2 cellular contexts compared by ENCODE assay signal in genomic region chr5:139856694-139857093, GRCh38.
TF ChIP-seq lines count a peak whose summit lies in the region.

No MANE protein-coding gene starts in this region.

TF ChIP-seq in GM12891, 5 proteins besides CTCF, POLR2A, EP300 and RAD21:
- TF ChIP-seq TAF1 (IDR thresholded peaks at IDR 0.05; ENCODE audit: low read depth, low read length) (no peak), POLR2AphosphoS5 (IDR thresholded peaks at IDR 0.05; ENCODE audit: low read depth, low read length) (peak; percentile 57)

TF ChIP-seq in H1, 55 proteins besides CTCF, POLR2A, EP300 and RAD21:
- no peak for TF ChIP-seq SP1 (IDR thresholded peaks at IDR 0.05; ENCODE audit: low read depth, low read length)
- no peak for TF ChIP-seq ZNF274 (IDR thresholded peaks at IDR 0.05; ENCODE audit: borderline replicate concordance, extremely low read depth, low read length)
- no peak for TF ChIP-seq TAF1 (IDR thresholded peaks at IDR 0.05; ENCODE audit: low read depth, low read length)
- no peak for TF ChIP-seq SIRT6 (IDR thresholded peaks at IDR 0.05; ENCODE audit: low read length)
- no peak for TF ChIP-seq BCL11A (IDR thresholded peaks at IDR 0.05; ENCODE audit: low read depth in 2 of 2, low read length in 2 of 2)
- no peak for TF ChIP-seq CBX5 (IDR thresholded peaks at IDR 0.05; ENCODE audit: low read depth, low read length)
- TF ChIP-seq RNF2 (IDR thresholded peaks at IDR 0.05; ENCODE audit: borderline replicate concordance, low read depth, low read length, missing control alignments, poor library complexity, severe bottlenecking), result no peak
- TF ChIP-seq POLR2AphosphoS5 (IDR thresholded peaks at IDR 0.05; ENCODE audit: low read depth, low read length), result no peak
- TF ChIP-seq MAFK (IDR thresholded peaks at IDR 0.05; ENCODE audit: low read depth, low read length), result no peak
- no peak for TF ChIP-seq USF2 (IDR thresholded peaks at IDR 0.05; ENCODE audit: low read length)
- no peak for TF ChIP-seq CREB1 (IDR thresholded peaks at IDR 0.05)
- no peak for TF ChIP-seq POU5F1 (IDR thresholded peaks at IDR 0.05; ENCODE audit: low read depth, low read length)
- no peak for TF ChIP-seq CBX8 (IDR thresholded peaks at IDR 0.05; ENCODE audit: borderline replicate concordance, low read depth, low read length)
- no peak for TF ChIP-seq CHD2 (IDR thresholded peaks at IDR 0.05; ENCODE audit: low read length)
- TF ChIP-seq NANOG (IDR thresholded peaks at IDR 0.05; ENCODE audit: insufficient read depth, low read depth, low read length, poor library complexity, severe bottlenecking), result no peak
- no peak for TF ChIP-seq CTBP2 (IDR thresholded peaks at IDR 0.05; ENCODE audit: borderline replicate concordance, insufficient read depth, insufficient read length, low read length)
- TF ChIP-seq SUZ12 (IDR thresholded peaks at IDR 0.05; ENCODE audit: low read length), result no peak
- TF ChIP-seq SP4 (IDR thresholded peaks at IDR 0.05; ENCODE audit: low read length), result no peak
- TF ChIP-seq TBP (IDR thresholded peaks at IDR 0.05; ENCODE audit: low read depth, low read length), result no peak
- no peak for TF ChIP-seq GABPA (IDR thresholded peaks at IDR 0.05; ENCODE audit: borderline replicate concordance, insufficient read depth, low read length)
